Comparison of ENCODE assay signal across 24 cellular contexts in the genomic region with DNA sequence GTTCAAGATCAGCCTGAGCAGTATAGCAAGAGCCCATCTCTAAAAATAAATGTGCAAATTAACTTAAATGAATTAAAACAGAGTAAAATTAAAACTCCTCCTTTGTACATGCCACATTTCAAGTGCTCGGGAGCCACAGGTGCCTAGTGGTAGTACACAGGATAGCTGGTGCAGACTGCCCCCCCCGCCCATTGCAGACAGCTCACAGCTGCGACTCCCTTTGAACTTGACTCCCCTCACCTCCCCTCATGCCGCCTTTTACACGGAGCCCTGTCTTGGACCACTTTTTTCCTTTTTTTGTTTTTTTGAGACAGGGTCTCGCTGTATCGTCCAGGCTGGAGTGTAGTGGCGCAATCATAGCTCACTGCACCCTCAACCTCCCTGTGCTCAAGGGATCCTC. TPM values are rescaled to one million over a fixed set of nuclear protein-coding genes. Genes with fewer than 3 reads are reported as not detected.
A peak's percentile ranks its signal among the peaks of the same experiment; 100 is the strongest.
DNase-seq lines count a peak whose midpoint lies in the region; ATAC-seq and TF ChIP-seq lines count a peak whose summit lies in the region.
"Had no signal": no experiment of that assay in that cellular context is flagged by ENCODE, and none has a peak within 500 bp of the region (broad histone marks: within the 10 kb centered on the region; RNA-seq: fewer than 3 reads in every experiment).

No MANE protein-coding gene starts in this region.

- no peak overlapping the region for H2AFZ ChIP-seq in DND-41 (ENCODE audit: low read depth, low read length)
- H2AFZ ChIP-seq: GM23338 had no signal

- POLR2A ChIA-PET in RWPE1 (lab: Yijun Ruan, JAX; ENCODE audit: low non-redundant PET): no interaction called here

- H3K4me2 ChIP-seq in DND-41 (ENCODE audit: insufficient read depth, low read length): no peak overlapping the region
- H3K4me2 ChIP-seq: GM23338 had no signal

- intact Hi-C loops in CD14-positive monocyte (cut with micrococcal nuclease): no loop called here

- H3K36me3 Mint-ChIP-seq in activated T-cell treated with anti-CD3 and anti-CD28 coated beads, Interleukin-2, amount 50 U/mL, for 24 hours (ENCODE audit: low read depth): peaks cover 90% of the 10 kb centered on the region
- H3K36me3 Mint-ChIP-seq in neural crest cell (ENCODE audit: low read depth): peaks cover 3% of the 10 kb centered on the region
- H3K36me3 Mint-ChIP-seq in CD14-positive monocyte: peaks cover 53 to 69% of the 10 kb centered on the region in 2 donors

- CTCF ChIA-PET in RWPE1 (lab: Yijun Ruan, JAX): interaction anchor here (0.8 to 0.9 kb wide), 2 partner anchors 20 to 65 kb away, joined by 3 to 4 read pairs; no protein-coding TSS in a partner anchor

- no peak for DNase-seq in activated T-cell treated with anti-CD3 and anti-CD28 coated beads, Interleukin-2, amount 50 U/mL, for 24 hours
- DNase-seq in activated T-cell treated with anti-CD3 and anti-CD28 coated beads for 4 hours: no peak
- peak; percentile 41 for DNase-seq in DND-41
- DNase-seq in RWPE1 (ENCODE audit: low spot score): no peak
- DNase-seq in neural crest cell (ENCODE audit: low read depth, low spot score): no peak
- no peak for DNase-seq in CD14-positive monocyte (ENCODE audit: low spot score)
- no peak for DNase-seq in activated CD4-positive, CD25-positive, alpha-beta regulatory T cell treated with anti-CD3 and anti-CD28 coated beads, Interleukin-2, amount 50 U/mL, for 72 hours
- DNase-seq: ACHN; AML-193; Caco-2; CD4-positive, CD25-positive, alpha-beta regulatory T cell; EL; HCEC 1CT; Kasumi-1; MM.1S; NCI-H1092; NCI-H1436 treated with DMSO at 0.1 percent for 48 hours; NCI-H2029; NCI-H345; NCI-H524 treated with DMSO at 0.1 percent for 48 hours; SIG-M5 had no signal

- no peaks in the 10 kb centered on the region for H3K9me3 ChIP-seq in DND-41 (ENCODE audit: insufficient read depth, low read length, severe bottlenecking)
- H3K9me3 ChIP-seq: Caco-2 had no signal

- peaks cover 34% of the 10 kb centered on the region for H3K4me1 Mint-ChIP-seq in activated T-cell treated with anti-CD3 and anti-CD28 coated beads, Interleukin-2, amount 50 U/mL, for 24 hours (ENCODE audit: low read depth)
- peaks cover 26% of the 10 kb centered on the region for H3K4me1 Mint-ChIP-seq in neural crest cell
- peaks cover 34% of the 10 kb centered on the region for H3K4me1 Mint-ChIP-seq in CD14-positive monocyte

- no peak for TF ChIP-seq CTCF in DND-41 (IDR thresholded peaks at IDR 0.05; ENCODE audit: borderline replicate concordance, extremely low read depth, low read length, poor library complexity, severe bottlenecking)
- TF ChIP-seq CTCF in RWPE1 (conservative IDR thresholded peaks at IDR 0.05; ENCODE audit: low read depth): no peak
- TF ChIP-seq CTCF in neural crest cell (conservative IDR thresholded peaks at IDR 0.05): no peak
- TF ChIP-seq CTCF in CD14-positive monocyte (IDR thresholded peaks at IDR 0.05): no peak

- ATAC-seq in DND-41 (ENCODE audit: insufficient read depth, low read depth): no peak
- ATAC-seq: GM23338 had no signal

- H3K27me3 Mint-ChIP-seq in activated T-cell treated with anti-CD3 and anti-CD28 coated beads, Interleukin-2, amount 50 U/mL, for 24 hours: no peaks in the 10 kb centered on the region
- H3K27me3 Mint-ChIP-seq in neural crest cell (ENCODE audit: low read depth) (no peaks in the 10 kb centered on the region), CD14-positive monocyte (ENCODE audit: low read depth in 3 of 3) (peaks cover 0 to 2% (median 0%) of the 10 kb centered on the region in 3 donors)
- H3K27me3 Mint-ChIP-seq: CD4-positive, CD25-positive, alpha-beta regulatory T cell; IgD-negative memory B cell had no signal

- peaks cover 86% of the 10 kb centered on the region for H3K79me2 ChIP-seq in DND-41 (ENCODE audit: insufficient read depth, low read length)

- H3K27ac ChIP-seq in DND-41 (ENCODE audit: low read length) (no peak overlapping the region), RWPE1 (peak overlapping the region; percentile 99; the same call in 1 of the 2 replicates)

- H3K27ac Mint-ChIP-seq in activated T-cell treated with anti-CD3 and anti-CD28 coated beads, Interleukin-2, amount 50 U/mL, for 24 hours: peak overlapping the region; percentile 59
- no peak overlapping the region for H3K27ac Mint-ChIP-seq in neural crest cell (ENCODE audit: unreplicated experiment)
- H3K27ac Mint-ChIP-seq in CD14-positive monocyte: peak overlapping the region in 2 of 7 donors; percentile 64 to 74
- H3K27ac Mint-ChIP-seq: GM23338, IgD-negative memory B cell had no signal

- H3K4me3 Mint-ChIP-seq in activated T-cell treated with anti-CD3 and anti-CD28 coated beads, Interleukin-2, amount 50 U/mL, for 24 hours: no peak overlapping the region
- peak overlapping the region; percentile 15 for H3K4me3 Mint-ChIP-seq in neural crest cell
- no peak overlapping the region for H3K4me3 Mint-ChIP-seq in CD14-positive monocyte
- H3K4me3 Mint-ChIP-seq: GM23338 had no signal

- H4K20me1 ChIP-seq in DND-41 (ENCODE audit: insufficient read depth, low read length): peaks cover 72% of the 10 kb centered on the region

- peaks cover 37% of the 10 kb centered on the region for H3K4me1 ChIP-seq in DND-41 (ENCODE audit: insufficient read depth, low read length)

- no peaks in the 10 kb centered on the region for H3K27me3 ChIP-seq in DND-41 (ENCODE audit: insufficient read depth, low read length, poor library complexity)

- peaks cover 87% of the 10 kb centered on the region for H3K36me3 ChIP-seq in DND-41 (ENCODE audit: insufficient read depth, low read length)

- no peak overlapping the region for H3K9ac ChIP-seq in DND-41 (ENCODE audit: low read depth, low read length)

- no peaks in the 10 kb centered on the region for H3K9me3 Mint-ChIP-seq in activated T-cell treated with anti-CD3 and anti-CD28 coated beads, Interleukin-2, amount 50 U/mL, for 24 hours
- no peaks in the 10 kb centered on the region for H3K9me3 Mint-ChIP-seq in neural crest cell
- no peaks in the 10 kb centered on the region for H3K9me3 Mint-ChIP-seq in CD14-positive monocyte
- H3K9me3 Mint-ChIP-seq: CD4-positive, CD25-positive, alpha-beta regulatory T cell; GM23338; IgD-negative memory B cell had no signal

- H3K4me3 ChIP-seq in DND-41 (ENCODE audit: low read depth in 1 of 2, low read length in 2 of 2): no peak overlapping the region
- H3K4me3 ChIP-seq: GM23338 had no signal

RNA-seq across cellular contexts. Expression of a gene that starts 11.4 kb away (rescaled TPM):
- 25.6 and 25.9 TPM in 2 replicates for total RNA-seq in neural crest cell
- under 1 TPM; 0.28 to 0.60 TPM for polyA plus RNA-seq in CD14-positive monocyte

RNA-seq across cellular contexts. Expression of a gene that starts 21.7 kb away (rescaled TPM):
- total RNA-seq in neural crest cell: 23.8 and 25.5 TPM in 2 replicates
- polyA plus RNA-seq in CD14-positive monocyte: 10 to 100 TPM in 1 of 2 donors, 1 to 10 TPM in 1; 7.1 to 13.6 TPM

RNA-seq across cellular contexts. Expression of a gene that starts 43.4 kb away (rescaled TPM):
- 0.21 TPM in 1 of 2 replicates, not detected in the other for total RNA-seq in neural crest cell
- under 1 TPM in 1 of 2 donors, not detected in 1; 0.75 TPM for polyA plus RNA-seq in CD14-positive monocyte
- total RNA-seq: CD4-positive, CD25-positive, alpha-beta regulatory T cell; GM23338; RPMI7951 had no signal
- polyA plus RNA-seq: CD4-positive, CD25-positive, alpha-beta regulatory T cell; GM23338; IgD-negative memory B cell had no signal
